1 cellular context compared by ENCODE assay signal in genomic region chr14:89669209-89669608, GRCh38.
TF ChIP-seq lines count a peak whose summit lies in the region.

No MANE protein-coding gene starts in this region.

TF ChIP-seq in SK-N-SH treated with all-trans-retinoic acid at 6 μM for 48 hours, 23 proteins besides CTCF, POLR2A, EP300 and RAD21 (continued from another document):
- TF ChIP-seq, protein P1, sequence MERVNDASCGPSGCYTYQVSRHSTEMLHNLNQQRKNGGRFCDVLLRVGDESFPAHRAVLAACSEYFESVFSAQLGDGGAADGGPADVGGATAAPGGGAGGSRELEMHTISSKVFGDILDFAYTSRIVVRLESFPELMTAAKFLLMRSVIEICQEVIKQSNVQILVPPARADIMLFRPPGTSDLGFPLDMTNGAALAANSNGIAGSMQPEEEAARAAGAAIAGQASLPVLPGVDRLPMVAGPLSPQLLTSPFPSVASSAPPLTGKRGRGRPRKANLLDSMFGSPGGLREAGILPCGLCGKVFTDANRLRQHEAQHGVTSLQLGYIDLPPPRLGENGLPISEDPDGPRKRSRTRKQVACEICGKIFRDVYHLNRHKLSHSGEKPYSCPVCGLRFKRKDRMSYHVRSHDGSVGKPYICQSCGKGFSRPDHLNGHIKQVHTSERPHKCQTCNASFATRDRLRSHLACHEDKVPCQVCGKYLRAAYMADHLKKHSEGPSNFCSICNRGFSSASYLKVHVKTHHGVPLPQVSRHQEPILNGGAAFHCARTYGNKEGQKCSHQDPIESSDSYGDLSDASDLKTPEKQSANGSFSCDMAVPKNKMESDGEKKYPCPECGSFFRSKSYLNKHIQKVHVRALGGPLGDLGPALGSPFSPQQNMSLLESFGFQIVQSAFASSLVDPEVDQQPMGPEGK (CRISPR knock-in tag; IDR thresholded peaks at IDR 0.05; ENCODE audit: borderline replicate concordance): no peak
- TF ChIP-seq ZNF8 (CRISPR knock-in tag; IDR thresholded peaks at IDR 0.05): no peak
- TF ChIP-seq GLIS3 (CRISPR knock-in tag; IDR thresholded peaks at IDR 0.05): no peak
- TF ChIP-seq ZNF565 (CRISPR knock-in tag; conservative IDR thresholded peaks at IDR 0.05; ENCODE audit: low read depth): no peak
- no peak for TF ChIP-seq OSR1 (CRISPR knock-in tag; IDR thresholded peaks at IDR 0.05)
- TF ChIP-seq ZFP30 (CRISPR knock-in tag; IDR thresholded peaks at IDR 0.05): no peak
- no peak for TF ChIP-seq RARB (CRISPR knock-in tag; IDR thresholded peaks at IDR 0.05)
- TF ChIP-seq ZFP3 (CRISPR knock-in tag; IDR thresholded peaks at IDR 0.05): no peak
- TF ChIP-seq ESRRG (CRISPR knock-in tag; IDR thresholded peaks at IDR 0.05): no peak
- no peak for TF ChIP-seq SNAI2 (CRISPR knock-in tag; IDR thresholded peaks at IDR 0.05)
- TF ChIP-seq POU6F1 (CRISPR knock-in tag; IDR thresholded peaks at IDR 0.05; ENCODE audit: borderline replicate concordance, low read depth): no peak
